Comparison of ENCODE assay signal across 19 cellular contexts in the genomic region with DNA sequence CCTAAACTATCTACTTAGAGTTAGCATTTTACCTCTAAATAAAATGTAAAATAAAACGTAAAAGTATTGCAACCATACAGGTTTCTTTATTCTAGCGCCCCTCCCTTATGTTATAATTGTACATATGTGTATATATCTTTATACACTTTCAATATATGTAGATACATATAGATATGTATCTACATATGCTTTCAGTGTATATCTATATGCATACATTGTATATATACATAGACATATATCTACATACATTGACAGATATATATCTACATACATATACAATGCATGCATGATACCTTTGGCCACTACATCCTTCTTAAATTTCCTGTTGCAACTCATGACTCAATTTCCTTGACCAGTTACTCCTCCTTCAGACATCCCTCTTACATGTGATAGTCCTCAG. TPM values are rescaled to one million over a fixed set of nuclear protein-coding genes. Genes with fewer than 3 reads are reported as not detected.
DNase-seq lines count a peak whose midpoint lies in the region; ATAC-seq, FAIRE-seq and TF ChIP-seq lines count a peak whose summit lies in the region.
"Had no signal": no experiment of that assay in that cellular context is flagged by ENCODE, and none has a peak within 500 bp of the region (broad histone marks: within the 10 kb centered on the region; RNA-seq: fewer than 3 reads in every experiment).

No MANE protein-coding gene starts in this region.

- FAIRE-seq in bronchial epithelial cell (lab: Jason Lieb, UNC), result no peak
- FAIRE-seq: GM12878 had no signal

- TF ChIP-seq CTCF in bronchial epithelial cell (IDR thresholded peaks at IDR 0.05; ENCODE audit: insufficient read depth, low read length, severe bottlenecking), result no peak
- no peak for TF ChIP-seq CTCF in sigmoid colon (IDR thresholded peaks at IDR 0.05)

- no peaks in the 10 kb centered on the region for H3K9me3 ChIP-seq in CD8-positive, alpha-beta memory T cell (ENCODE audit: low read length)
- H3K9me3 ChIP-seq in GM23248 (ENCODE audit: low read depth) (no peaks in the 10 kb centered on the region), sigmoid colon (no peaks in the 10 kb centered on the region), HAP-1 (no peaks in the 10 kb centered on the region)
- H3K9me3 ChIP-seq: Caco-2 had no signal

- DNase-seq in CD8-positive, alpha-beta memory T cell, result no peak
- peak; percentile 8 for DNase-seq in GM23248
- peak; percentile 39 for DNase-seq in bronchial epithelial cell (ENCODE audit: low read depth)
- no peak for DNase-seq in natural killer cell treated with Interleukin-12 subunit alpha and Interleukin-12 subunit beta and Interleukin-15 and Interleukin-18, amount 100 ng/mL, for 72 hours (ENCODE audit: low spot score)
- no peak for DNase-seq in sigmoid colon
- DNase-seq in HAP-1 (ENCODE audit: low spot score in 2 of 2), result no peak
- DNase-seq: Caco-2, KG1, NCI-H1417, NCI-H187 treated with DMSO at 0.1 percent for 48 hours, NCI-H2227 treated with DMSO at 0.1 percent for 48 hours, NCI-H510A treated with DMSO at 0.1 percent for 48 hours, NCI-H774, Right ventricle myocardium superior had no signal

- WGBS in GM23248 (ENCODE audit: low coverage in 1 of 2, low lambda C conversion rate in 2 of 2, missing lambda C conversion rate in 2 of 2), 2 experiments, result 94 to 97% methylated on average over 2 of the region's 2 CpGs
- WGBS in sigmoid colon, 2 donors, result 85 to 93% methylated on average over 2 of the region's 2 CpGs

- H3K9me2 ChIP-seq in GM23248 (ENCODE audit: insufficient read depth), result no peaks in the 10 kb centered on the region

- peaks cover 0 to 1% of the 10 kb centered on the region in 2 donors for H3K27me3 Mint-ChIP-seq in CD8-positive, alpha-beta memory T cell
- H3K27me3 Mint-ChIP-seq in natural killer cell treated with Interleukin-12 subunit alpha and Interleukin-12 subunit beta and Interleukin-15 and Interleukin-18, amount 100 ng/mL, for 72 hours, result no peaks in the 10 kb centered on the region

- H2AFZ ChIP-seq in GM23248, result no peak overlapping the region
- H2AFZ ChIP-seq: GM23338 had no signal

- peaks cover 100% of the 10 kb centered on the region for H3K79me2 ChIP-seq in GM23248 (ENCODE audit: insufficient read depth)

- TF ChIP-seq EP300 in sigmoid colon (IDR thresholded peaks at IDR 0.05), result no peak

- ATAC-seq in natural killer cell treated with Interleukin-12 subunit alpha and Interleukin-12 subunit beta and Interleukin-15 and Interleukin-18, amount 100 ng/mL, for 72 hours, result no peak
- no peak for ATAC-seq in HG02885 (IDR thresholded peaks at IDR 0.05; ENCODE audit: poor library complexity, unreplicated experiment)
- ATAC-seq: GM12878, GM23338 had no signal

- peaks cover 23% of the 10 kb centered on the region for H3F3A ChIP-seq in GM23248 (ENCODE audit: insufficient read depth)

- TF ChIP-seq POLR2A in sigmoid colon (IDR thresholded peaks at IDR 0.05), result no peak

- CTCF ChIA-PET in CD8-positive, alpha-beta memory T cell (lab: Charles Lee), result no interaction called here

- H3K27me3 ChIP-seq in CD8-positive, alpha-beta memory T cell (ENCODE audit: insufficient read depth, low read length, poor library complexity, severe bottlenecking), result no peaks in the 10 kb centered on the region
- H3K27me3 ChIP-seq in GM23248 (replicated peaks; ENCODE audit: insufficient read depth), result no peaks in the 10 kb centered on the region
- H3K27me3 ChIP-seq in bronchial epithelial cell (ENCODE audit: control insufficient read depth, insufficient read depth, low read length), result no peaks in the 10 kb centered on the region
- no peaks in the 10 kb centered on the region for H3K27me3 ChIP-seq in sigmoid colon
- H3K27me3 ChIP-seq in HAP-1 (ENCODE audit: low read depth), result no peaks in the 10 kb centered on the region

- peak overlapping the region in 1 of 7 donors; percentile 1 for H3K4me3 Mint-ChIP-seq in CD8-positive, alpha-beta memory T cell
- no peak overlapping the region for H3K4me3 Mint-ChIP-seq in natural killer cell treated with Interleukin-12 subunit alpha and Interleukin-12 subunit beta and Interleukin-15 and Interleukin-18, amount 100 ng/mL, for 72 hours
- H3K4me3 Mint-ChIP-seq: GM23338 had no signal

- POLR2A ChIA-PET in CD8-positive, alpha-beta memory T cell (lab: Charles Lee), result no interaction called here

- in situ Hi-C loops in GM23248 (cut with MboI) (no loop called here), HAP-1 (cut with MboI; ENCODE audit: low sequenced_read_pairs) (no loop called here)

- H3K9me3 Mint-ChIP-seq in CD8-positive, alpha-beta memory T cell, result no peaks in the 10 kb centered on the region
- no peaks in the 10 kb centered on the region for H3K9me3 Mint-ChIP-seq in natural killer cell treated with Interleukin-12 subunit alpha and Interleukin-12 subunit beta and Interleukin-15 and Interleukin-18, amount 100 ng/mL, for 72 hours
- H3K9me3 Mint-ChIP-seq: GM23338 had no signal

- H3K27ac ChIP-seq in CD8-positive, alpha-beta memory T cell (ENCODE audit: low read depth, low read length), result no peak overlapping the region
- H3K27ac ChIP-seq in GM23248 (no peak overlapping the region), sigmoid colon (no peak overlapping the region)
- H3K27ac ChIP-seq: C4-2B, SK-N-MC had no signal

- intact Hi-C loops in sigmoid colon (cut with DNase I), result no loop called here

- H4K20me1 ChIP-seq in GM23248 (ENCODE audit: insufficient read depth), result peaks cover 7% of the 10 kb centered on the region; the same call in 1 of the 2 replicates

- H3K9ac ChIP-seq in GM23248, result 0 out of 2 replicates have a peak overlapping the region, but pooled peaks have one; percentile 0

- H3K36me3 ChIP-seq in CD8-positive, alpha-beta memory T cell (ENCODE audit: insufficient read depth, low read length), result no peaks in the 10 kb centered on the region
- H3K36me3 ChIP-seq in GM23248 (ENCODE audit: low read depth) (no peaks in the 10 kb centered on the region), bronchial epithelial cell (ENCODE audit: control insufficient read depth, insufficient read depth, low read length) (no peaks in the 10 kb centered on the region), sigmoid colon (no peaks in the 10 kb centered on the region), HAP-1 (replicated peaks) (no peaks in the 10 kb centered on the region; the same call in 1 of the 2 replicates)

- peak overlapping the region; percentile 9 for H3K4me2 ChIP-seq in GM23248 (ENCODE audit: unreplicated experiment)
- H3K4me2 ChIP-seq: GM23338 had no signal

- H3K4me3 ChIP-seq in CD8-positive, alpha-beta memory T cell (ENCODE audit: low read length), result no peak overlapping the region
- no peak overlapping the region for H3K4me3 ChIP-seq in GM23248
- no peak overlapping the region for H3K4me3 ChIP-seq in bronchial epithelial cell (ENCODE audit: low read depth, low read length)
- no peak overlapping the region for H3K4me3 ChIP-seq in sigmoid colon
- H3K4me3 ChIP-seq in HAP-1, result no peak overlapping the region
- H3K4me3 ChIP-seq: GM12878, GM23338, SK-N-MC had no signal

- peaks cover 32% of the 10 kb centered on the region for H3K4me1 ChIP-seq in CD8-positive, alpha-beta memory T cell (ENCODE audit: insufficient read depth, low read length)
- H3K4me1 ChIP-seq in GM23248 (ENCODE audit: insufficient read depth), result peaks cover 25% of the 10 kb centered on the region
- H3K4me1 ChIP-seq in sigmoid colon, result peaks cover 0 to 26% (median 3%) of the 10 kb centered on the region in 4 donors
- no peaks in the 10 kb centered on the region for H3K4me1 ChIP-seq in HAP-1
- H3K4me1 ChIP-seq: Caco-2 had no signal

- H3K4me1 Mint-ChIP-seq in CD8-positive, alpha-beta memory T cell, result peaks cover 49 to 77% (median 72%) of the 10 kb centered on the region in 3 donors
- H3K4me1 Mint-ChIP-seq in natural killer cell treated with Interleukin-12 subunit alpha and Interleukin-12 subunit beta and Interleukin-15 and Interleukin-18, amount 100 ng/mL, for 72 hours (ENCODE audit: low read depth in 2 of 2), result peaks cover 18 to 22% of the 10 kb centered on the region in 2 donors

- H3K27ac Mint-ChIP-seq in CD8-positive, alpha-beta memory T cell, result peak overlapping the region in 5 of 8 donors; percentile 12 to 45 (median 17)
- peak overlapping the region; percentile 4 to 8 for H3K27ac Mint-ChIP-seq in natural killer cell treated with Interleukin-12 subunit alpha and Interleukin-12 subunit beta and Interleukin-15 and Interleukin-18, amount 100 ng/mL, for 72 hours
- H3K27ac Mint-ChIP-seq: GM23338 had no signal

- H3K36me3 Mint-ChIP-seq in CD8-positive, alpha-beta memory T cell, result peaks cover 0 to 5% (median 0%) of the 10 kb centered on the region in 3 donors
- H3K36me3 Mint-ChIP-seq in natural killer cell treated with Interleukin-12 subunit alpha and Interleukin-12 subunit beta and Interleukin-15 and Interleukin-18, amount 100 ng/mL, for 72 hours, result no peaks in the 10 kb centered on the region

RNA-seq across cellular contexts. Expression of a gene that starts 16.7 kb away (rescaled TPM):
- 10 to 100 TPM; 78.8 to 82.4 TPM for total RNA-seq in CD8-positive, alpha-beta memory T cell
- polyA plus RNA-seq in CD8-positive, alpha-beta memory T cell, result 25.1 TPM
- 18.2 and 26.9 TPM in 2 replicates for total RNA-seq in GM23248 (2014; rRNA removed; shearing (Covaris generic))
- polyA plus RNA-seq in GM23248 (2016; fragmentation: Nextera tagmentation; extraction: Ambion mirVana) (11.4 and 15.6 TPM in 2 replicates), sigmoid colon (10 to 100 TPM in 1 of 3 donors, 1 to 10 TPM in 2; 8.4 to 30.8 (median 8.8) TPM)
- total RNA-seq in bronchial epithelial cell (18.7 and 23.8 TPM in 2 replicates), sigmoid colon (10 to 100 TPM; 64.6 to 91.1 (median 82.8) TPM)
- total RNA-seq in natural killer cell treated with Interleukin-12 subunit alpha and Interleukin-12 subunit beta and Interleukin-15 and Interleukin-18, amount 100 ng/mL, for 72 hours, result 10 to 100 TPM; 73.4 to 94.7 TPM

Comparison
In these comparisons a context has a peak if more than half of its experiments do, and no peak if none do; other contexts are left out.
1. DNase-seq: peak in GM23248 (single experiment) and bronchial epithelial cell (single experiment); none in CD8-positive, alpha-beta memory T cell (0 of 5), natural killer cell treated with Interleukin-12 subunit alpha and Interleukin-12 subunit beta and Interleukin-15 and Interleukin-18, amount 100 ng/mL, for 72 hours (single experiment), sigmoid colon (single experiment) and HAP-1 (0 of 2).